Comparison of ENCODE assay signal across 27 cellular contexts in genomic region chr20:22080985-22081384, GRCh38.
"Had no signal": no experiment of that assay in that cellular context is flagged by ENCODE, and none has a peak within 500 bp of the region (broad histone marks: within the 10 kb centered on the region; RNA-seq: fewer than 3 reads in every experiment).

No MANE protein-coding gene starts in this region.

- H3K36me3 Mint-ChIP-seq: activated naive CD8-positive, alpha-beta T cell; brain had no signal

- H3K4me1 Mint-ChIP-seq: brain had no signal

- H3K4me3 Mint-ChIP-seq: activated naive CD8-positive, alpha-beta T cell; brain; T-helper 1 cell treated with Interleukin-12 subunit alpha and Interleukin-12 subunit beta and Interleukin-4 antibody, amounts not matched to agents 30 μg/mL and 1 μg/mL, for 36 hours had no signal

- ATAC-seq: activated CD4-positive, CD25-positive, alpha-beta regulatory T cell treated with anti-CD3 and anti-CD28 coated beads, Interleukin-2, amount 50 U/mL, for 24 hours; gastroesophageal sphincter; left cardiac atrium; left ventricle myocardium superior; psoas muscle; stimulated activated naive CD8-positive, alpha-beta T cell treated with anti-CD3 and anti-CD28 coated beads, Interleukin-15, Interleukin-2, amounts not matched to agents 100 U/mL and 50 U/mL, for 24 hours had no signal

- H3K4me3 ChIP-seq: ascending aorta, coronary artery, dorsolateral prefrontal cortex, gastroesophageal sphincter, ovary, psoas muscle, spleen, thoracic aorta, uterus had no signal

- H3K27me3 ChIP-seq: ascending aorta, dorsolateral prefrontal cortex, gastroesophageal sphincter, ovary, spleen, uterus had no signal

- H3K36me3 ChIP-seq: ascending aorta, gastroesophageal sphincter, ovary, spleen, thoracic aorta, uterus, WERI-Rb-1 had no signal

- H3K9me3 ChIP-seq: ascending aorta, gastroesophageal sphincter, ovary, psoas muscle, thoracic aorta, uterus had no signal

- H3K27ac Mint-ChIP-seq: activated naive CD8-positive, alpha-beta T cell; brain; T-helper 1 cell treated with Interleukin-12 subunit alpha and Interleukin-12 subunit beta and Interleukin-4 antibody, amounts not matched to agents 30 μg/mL and 1 μg/mL, for 36 hours had no signal

- H3K4me1 ChIP-seq: ascending aorta, gastroesophageal sphincter, psoas muscle, spleen, uterus had no signal

- DNase-seq: activated CD4-positive, alpha-beta T cell treated with anti-CD3 and anti-CD28 coated beads for 48 hours; activated CD4-positive, alpha-beta T cell treated with anti-CD3 and anti-CD28 coated beads, Interleukin-2, amount 50 U/mL, for 48 hours; activated CD8-positive, alpha-beta memory T cell treated with anti-CD3 and anti-CD28 coated beads for 24 hours; activated effector memory CD4-positive, alpha-beta T cell treated with Interleukin-2 at 50 U/mL for 16 hours; activated naive CD4-positive, alpha-beta T cell treated with Interleukin-2 at 50 U/mL for 16 hours; dorsolateral prefrontal cortex; effector memory CD4-positive, alpha-beta T cell; hippocampal formation; left cardiac atrium; left ventricle myocardium superior; ovary; psoas muscle; spleen; stimulated activated CD4-positive, alpha-beta T cell treated with anti-CD3 and anti-CD28 coated beads, Interleukin-4, amount 100 ng/mL, for 1 hour; stimulated activated naive CD8-positive, alpha-beta T cell treated with anti-CD3 and anti-CD28 coated beads, Interleukin-15, Interleukin-2, amounts not matched to agents 100 U/mL and 50 U/mL, for 24 hours; T-helper 9 cell; trophoblast cell; uterus; WERI-Rb-1 had no signal

- H3K27me3 Mint-ChIP-seq: activated naive CD8-positive, alpha-beta T cell; brain had no signal

- H3K27ac ChIP-seq: ascending aorta, coronary artery, dorsolateral prefrontal cortex, gastroesophageal sphincter, ovary, psoas muscle, spleen, thoracic aorta, uterus, WERI-Rb-1 had no signal
